ENCODE assay signal across 30 cellular contexts in genomic region chr2:185828326-185828725, GRCh38.
"Had no signal": no experiment of that assay in that cellular context is flagged by ENCODE, and none has a peak within 500 bp of the region (broad histone marks: within the 10 kb centered on the region; RNA-seq: fewer than 3 reads in every experiment).

No MANE protein-coding gene starts in this region.

- H3K4me3 ChIP-seq: adrenal gland, body of pancreas, PC-9 had no signal

- DNase-seq: activated CD4-positive, alpha-beta T cell treated with anti-CD3 and anti-CD28 coated beads, Interleukin-2, amount 10 ng/mL, durations not matched to agents 24 days and 14 days; activated CD4-positive, alpha-beta T cell treated with anti-CD3 and anti-CD28 coated beads, Interleukin-2, amount 50 U/mL, for 4 hours; activated CD8-positive, alpha-beta T cell treated with anti-CD3 and anti-CD28 coated beads for 36 hours; activated gamma-delta T cell; activated naive CD4-positive, alpha-beta T cell treated with Interleukin-2 at 50 U/mL for 16 hours; activated naive CD8-positive, alpha-beta T cell treated with anti-CD3 and anti-CD28 coated beads, Interleukin-2, amount 10 ng/mL, durations not matched to agents 7 days and 5 days; activated T-cell treated with anti-CD3 and anti-CD28 coated beads, Interleukin-2, amount 50 U/mL, for 1 hour; adrenal gland; body of pancreas; caudate nucleus; cerebellar nuclear complex; NCI-H1048; NCI-H1105 treated with DMSO at 0.1 percent for 48 hours; NCI-H1436; NCI-H1694; NCI-H1930; NCI-H2081 treated with DMSO at 0.1 percent for 48 hours; NCI-H226; NCI-H446 treated with DMSO at 0.1 percent for 48 hours; NCI-H69; NCI-H82; PC-9; SIG-M5; SW 1271; T-helper 1 cell; T-helper 2 cell; T-helper 9 cell; WERI-Rb-1 had no signal

- H3K27ac ChIP-seq: adrenal gland, body of pancreas, KMS-11, PC-9, RWPE1, WERI-Rb-1 had no signal
